ENCODE assay signal across 8 cellular contexts in genomic region chr17:50397111-50397918, GRCh38. TPM values are rescaled to one million over a fixed set of nuclear protein-coding genes. Genes with fewer than 3 reads are reported as not detected.
DNase-seq lines count a peak whose midpoint lies in the region; ATAC-seq and TF ChIP-seq lines count a peak whose summit lies in the region.

Gene LRRC59 (minus strand): TSS chr17:50397523. CDS start chr17:50397317, 206 bp downstream.

- no peak within 1 kb of the TSS for H3K27ac ChIP-seq in endodermal cell (ENCODE audit: low read depth, low read length)
- H3K27ac ChIP-seq in mesodermal cell (ENCODE audit: low read depth, low read length, severe bottlenecking): peak within 1 kb of the TSS; percentile 71

- H3K9ac ChIP-seq in endodermal cell (ENCODE audit: extremely low read depth, low read length, poor library complexity, severe bottlenecking): peak within 1 kb of the TSS; percentile 93

- peak within 1 kb of the TSS; percentile 71 for H3K27ac Mint-ChIP-seq in Caco-2 (ENCODE audit: unreplicated experiment)
- peak within 1 kb of the TSS; percentile 73 for H3K27ac Mint-ChIP-seq in endodermal cell

- TSS peak; percentile 69 for BruUV-seq in Caco-2 (replicated peaks; lab: Mats Ljungman, UMichigan)

- H3K4me3 Mint-ChIP-seq in Caco-2 (ENCODE audit: unreplicated experiment) (peak within 1 kb of the TSS; percentile 76), endodermal cell (peak within 1 kb of the TSS; percentile 79)

- CTCF ChIA-PET in Caco-2 (lab: Charles Lee): interaction anchor here (0.6 to 3.6 kb wide), 61 partner anchors 9 to 508 kb away, joined by 3 to 67 read pairs (median 4); partner anchors contain the start of genes ACSF2, CACNA1G, EME1 and EPN3

- H3K9me3 ChIP-seq in Caco-2: peaks cover 4% of the 10 kb centered on the region; the same call in 1 of the 2 replicates
- H3K9me3 ChIP-seq in endodermal cell (ENCODE audit: control insufficient read depth, low read length): no peaks in the 10 kb centered on the region
- no peaks in the 10 kb centered on the region for H3K9me3 ChIP-seq in mesodermal cell (ENCODE audit: control insufficient read depth, low read length)

- 1 to 2% methylated on average over 40 to 70 of the region's 70 CpGs for WGBS in endodermal cell (ENCODE audit: insufficient coverage in 1 of 2, insufficient read length in 1 of 2), 2 experiments
- 2% methylated on average over 55 to 65 of the region's 70 CpGs for whole genome bisulfite sequencing in mesodermal cell (ENCODE audit: insufficient coverage in 2 of 2), 2 experiments

- peaks cover 5% of the 10 kb centered on the region; the same call in 1 of the 2 replicates for H3K4me1 ChIP-seq in Caco-2
- H3K4me1 ChIP-seq in endodermal cell (ENCODE audit: control insufficient read depth, insufficient read depth, low read length): no peaks in the 10 kb centered on the region
- H3K4me1 ChIP-seq in mesodermal cell (ENCODE audit: control insufficient read depth, insufficient read depth, low read length, poor library complexity, severe bottlenecking): peaks cover 11% of the 10 kb centered on the region

- DNase-seq in Caco-2 (peak; percentile 96 to 100), HS-5 (ENCODE audit: low read depth) (peak; percentile 51), NOMO-1 treated with DMSO at 0.1 percent for 48 hours (lab: John Stamatoyannopoulos, UW; ENCODE audit: unreplicated experiment) (peak; percentile 83), endodermal cell (peak; percentile 98)
- DNase-seq in activated CD8-positive, alpha-beta memory T cell treated with anti-CD3 and anti-CD28 coated beads, Interleukin-2, amount 50 U/mL, for 1 hour (ENCODE audit: extremely low read depth): peak; percentile 56
- peak; percentile 93 for DNase-seq in stimulated activated CD8-positive, alpha-beta memory T cell treated with anti-CD3 and anti-CD28 coated beads, Interleukin-15, amount 100 ng/mL, for 24 hours (ENCODE audit: low read depth)

- intact Hi-C loops in Caco-2 (cut with micrococcal nuclease; ENCODE audit: unreplicated experiment): loop anchor here (1.0 to 2.0 kb wide), 4 partner anchors 30 to 197 kb away; partner anchors contain the start of gene XYLT2

- POLR2A ChIA-PET in Caco-2 (lab: Charles Lee): interaction anchor here (0.5 to 2.8 kb wide), 34 partner anchors 9 to 633 kb away, joined by 3 to 17 read pairs (median 4); partner anchors contain the start of genes ACSF2, EME1, FAM117A and LUC7L3

- H3K27me3 ChIP-seq in Caco-2 (replicated peaks; ENCODE audit: control insufficient read depth, insufficient read depth, low read length): no peaks in the 10 kb centered on the region
- H3K27me3 ChIP-seq in endodermal cell (ENCODE audit: control insufficient read depth, insufficient read depth, low read length, poor library complexity, severe bottlenecking): no peaks in the 10 kb centered on the region

- no peaks in the 10 kb centered on the region for H3K27me3 Mint-ChIP-seq in Caco-2 (ENCODE audit: insufficient read depth, unreplicated experiment)
- no peaks in the 10 kb centered on the region for H3K27me3 Mint-ChIP-seq in endodermal cell (ENCODE audit: insufficient read depth)

- H3K36me3 ChIP-seq in Caco-2 (ENCODE audit: control insufficient read depth, insufficient read depth, low read length): peaks cover 20% of the 10 kb centered on the region
- H3K36me3 ChIP-seq in endodermal cell (ENCODE audit: control insufficient read depth, insufficient read depth, low read length): peaks cover 32% of the 10 kb centered on the region
- peaks cover 32% of the 10 kb centered on the region for H3K36me3 ChIP-seq in mesodermal cell (ENCODE audit: control insufficient read depth, insufficient read depth, low read length)

- H3K4me3 ChIP-seq in Caco-2 (ENCODE audit: low read depth, low read length) (peak within 1 kb of the TSS; percentile 72), endodermal cell (ENCODE audit: low read length) (peak within 1 kb of the TSS; percentile 87), mesodermal cell (ENCODE audit: extremely low read depth, insufficient read depth, low read length, poor library complexity, severe bottlenecking) (peak within 1 kb of the TSS; percentile 86)

- H3K36me3 Mint-ChIP-seq in Caco-2 (ENCODE audit: insufficient read depth, unreplicated experiment): peaks cover 48% of the 10 kb centered on the region
- H3K36me3 Mint-ChIP-seq in endodermal cell (ENCODE audit: low read depth): peaks cover 33% of the 10 kb centered on the region

- H3K9me3 Mint-ChIP-seq in Caco-2 (ENCODE audit: unreplicated experiment): no peaks in the 10 kb centered on the region
- peaks cover 12% of the 10 kb centered on the region for H3K9me3 Mint-ChIP-seq in endodermal cell

- H3K4me1 Mint-ChIP-seq in Caco-2 (ENCODE audit: low read depth, unreplicated experiment): peaks cover 12% of the 10 kb centered on the region
- H3K4me1 Mint-ChIP-seq in endodermal cell: peaks cover 11% of the 10 kb centered on the region

- peak; percentile 89 for ATAC-seq in GM19468 (IDR thresholded peaks at IDR 0.05; ENCODE audit: extremely low read depth, unreplicated experiment)

- TF ChIP-seq CTCF in Caco-2 (IDR thresholded peaks at IDR 0.05; ENCODE audit: insufficient read depth in 1 of 2, low read depth in 1 of 2, low read length in 1 of 2, severe bottlenecking in 1 of 2, unreplicated experiment in 1 of 2): peak; percentile 100
- peak; percentile 99 for TF ChIP-seq CTCF in endodermal cell (conservative IDR thresholded peaks at IDR 0.05)

RNA-seq across cellular contexts. Expression of gene LRRC59, which starts in this region (rescaled TPM):
- total RNA-seq in Caco-2 (2022) (324 and 336 TPM in 2 replicates), endodermal cell (10 to 100 TPM; 87.9 to 98.2 TPM)
- polyA plus RNA-seq in endodermal cell (2013, experiment 1 of 2): 79.9 TPM
- 86.0 TPM for polyA plus RNA-seq in endodermal cell (2013, experiment 2 of 2)
- 135 TPM for polyA plus RNA-seq in mesodermal cell (2013, experiment 1 of 2)
- polyA plus RNA-seq in mesodermal cell (2013, experiment 2 of 2): 124 TPM
